8 cellular contexts compared by ENCODE assay signal in the genomic region with DNA sequence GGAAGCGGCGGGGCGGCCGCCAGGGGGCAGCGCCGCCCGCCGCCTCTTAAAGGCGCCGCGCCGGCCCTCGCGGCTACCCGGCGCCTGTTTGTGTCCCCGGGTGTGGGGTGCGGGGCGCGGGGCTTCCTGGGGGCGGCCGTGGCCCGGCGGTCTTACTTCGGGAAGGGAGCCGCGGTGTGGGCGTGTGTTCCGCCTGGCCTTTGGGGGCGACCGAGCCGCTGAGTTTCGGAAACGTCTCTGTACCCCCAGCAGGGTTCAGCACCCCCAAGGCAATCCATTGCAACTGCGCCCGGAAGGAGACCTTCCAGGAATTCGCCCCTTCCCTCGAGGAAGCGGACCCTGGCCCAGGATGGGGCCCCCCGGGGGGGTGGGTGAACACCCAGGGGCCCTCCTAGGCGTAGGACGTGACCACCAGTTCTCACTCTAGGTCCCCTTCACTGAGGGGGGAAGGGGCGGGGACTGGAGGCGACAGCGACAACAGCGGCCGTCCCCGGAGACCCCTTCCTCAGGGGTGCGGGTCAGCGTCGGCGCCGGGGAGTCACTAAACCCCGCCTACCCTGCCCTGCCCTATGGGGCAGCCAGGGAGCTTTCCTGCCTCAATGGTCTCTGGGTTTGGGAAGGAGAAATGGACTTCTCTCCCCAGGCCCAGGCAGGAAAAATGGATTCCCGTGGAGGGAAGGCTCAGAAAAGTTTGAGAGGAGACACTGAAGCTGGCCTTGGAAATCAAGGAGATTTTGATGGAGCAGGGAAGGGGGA. TPM values are rescaled to one million over a fixed set of nuclear protein-coding genes. Genes with fewer than 3 reads are reported as not detected.
DNase-seq lines count a peak whose midpoint lies in the region; ATAC-seq, FAIRE-seq and TF ChIP-seq lines count a peak whose summit lies in the region.

Gene ITPK1, minus strand, starts transcription at position 6 of the 756 bp plus-strand sequence. CDS start 762 bp downstream, outside the sequence.

- peaks cover 13% of the 10 kb centered on the region; the same call in 1 of the 3 replicates for H3K79me2 ChIP-seq in K562 (ENCODE audit: control insufficient read depth, insufficient read depth, low read length)

- BruUV-seq in K562 (replicated peaks; lab: Mats Ljungman, UMichigan), result TSS peak; percentile 83

- CTCF ChIA-PET in K562 (lab: Yijun Ruan, JAX; ENCODE audit: low intra/inter-chr PET ratio), result interaction anchor here (0.5 to 0.6 kb wide), 2 partner anchors 160 to 381 kb away, joined by 3 read pairs; no protein-coding TSS in a partner anchor

- TF ChIP-seq EP300 in K562 (IDR thresholded peaks at IDR 0.05; ENCODE audit: low read length), result no peak

- peak within 1 kb of the TSS; percentile 80 for H3K4me3 ChIP-seq in HL-60 (replicated peaks; ENCODE audit: insufficient read depth, low read length)
- peak within 1 kb of the TSS; percentile 66 for H3K4me3 ChIP-seq in K562
- peak within 1 kb of the TSS; percentile 92 for H3K4me3 ChIP-seq in iPS-15b (ENCODE audit: low read depth, low read length)
- peak within 1 kb of the TSS; percentile 70 for H3K4me3 ChIP-seq in skeletal muscle cell (ENCODE audit: low read depth, low read length)

- H3K27me3 ChIP-seq in HL-60 (ENCODE audit: insufficient read depth, poor library complexity, severe bottlenecking) (no peaks in the 10 kb centered on the region), K562 (ENCODE audit: control insufficient read depth in 2 of 2, insufficient read depth in 2 of 2, low read length in 2 of 2) (no peaks in the 10 kb centered on the region), iPS-15b (ENCODE audit: control insufficient read depth, insufficient read depth, low read length) (no peaks in the 10 kb centered on the region)

- peak within 1 kb of the TSS; percentile 93 for H2AFZ ChIP-seq in K562 (ENCODE audit: low read depth, low read length)

- peak; percentile 47; the same call in 1 of the 2 replicates for TF ChIP-seq POLR2A in K562 (conservative IDR thresholded peaks at IDR 0.05)

- H3K9me1 ChIP-seq in K562 (ENCODE audit: control insufficient read depth, insufficient read depth, low read length), result no peaks in the 10 kb centered on the region

- TF ChIP-seq CTCF in GM20000 (IDR thresholded peaks at IDR 0.05; ENCODE audit: extremely low read depth, missing control alignments), result peak; percentile 34
- TF ChIP-seq CTCF in HL-60 (IDR thresholded peaks at IDR 0.05; ENCODE audit: insufficient read depth, low read length), result no peak
- TF ChIP-seq CTCF in K562 (IDR thresholded peaks at IDR 0.05 in 2 of 3, conservative IDR thresholded peaks at IDR 0.05 in 1 of 3; ENCODE audit: insufficient read depth in 2 of 3, low read depth in 1 of 3, low read length in 3 of 3), result peak in 2 of 3 experiments; percentile 32 to 56; a peak in 2 of 6 replicates

- peak in 1 of 2 experiments; percentile 34; a peak in 2 of 4 replicates for TF ChIP-seq RAD21 in K562 (CRISPR knock-in tag; conservative IDR thresholded peaks at IDR 0.05 in 1 of 2, IDR thresholded peaks at IDR 0.05 in 1 of 2)

- H3K4me1 ChIP-seq in K562 (replicated peaks in 1 of 2; ENCODE audit: control insufficient read depth in 2 of 2, insufficient read depth in 2 of 2, low read length in 2 of 2), result peaks cover 21 to 29% of the 10 kb centered on the region in 2 experiments; a peak in 4 of 5 replicates
- H3K4me1 ChIP-seq in iPS-15b (ENCODE audit: control insufficient read depth, insufficient read depth, low read length), result peaks cover 15% of the 10 kb centered on the region

- FAIRE-seq in K562 (lab: Jason Lieb, UNC), result no peak

- peak within 1 kb of the TSS; percentile 86 to 91 for H3K9ac ChIP-seq in K562 (ENCODE audit: insufficient read depth in 1 of 2, low read depth in 2 of 2, low read length in 2 of 2)
- peak within 1 kb of the TSS; percentile 76 for H3K9ac ChIP-seq in iPS-15b (ENCODE audit: low read depth, low read length)

- H3K36me3 ChIP-seq in K562 (ENCODE audit: control insufficient read depth, insufficient read depth, low read length) (no peaks in the 10 kb centered on the region), iPS-15b (ENCODE audit: control insufficient read depth, insufficient read depth, low read length) (no peaks in the 10 kb centered on the region)

- intact Hi-C loops in T-helper 1 cell treated with Interleukin-12 subunit alpha and Interleukin-12 subunit beta and Interleukin-4 antibody, amounts not matched to agents 30 ng/mL and 1 ng/mL, for 36 hours (cut with micrococcal nuclease), result loop anchor here (1.0 to 10.0 kb wide), 4 partner anchors 69 to 1059 kb away; partner anchors contain the start of genes CPSF2, GOLGA5, LYSET and NDUFB1
- intact Hi-C loops in K562 (cut with micrococcal nuclease), result no loop called here

- POLR2A ChIA-PET in K562 (lab: Yijun Ruan, JAX), result interaction anchor here (0.9 kb wide), 1 partner anchor 103 kb away, joined by 5 read pairs; no protein-coding TSS in a partner anchor

- H3K4me2 ChIP-seq in K562 (ENCODE audit: insufficient read depth, low read length), result peak within 1 kb of the TSS; percentile 74

- H4K20me1 ChIP-seq in K562 (replicated peaks; ENCODE audit: control insufficient read depth, insufficient read depth, low read length), result no peaks in the 10 kb centered on the region

- 8% methylated on average over 2 of the region's 55 CpGs for WGBS in K562 (ENCODE audit: insufficient coverage, low coverage, missing lambda C conversion rate)

- peak; percentile 72 for ATAC-seq in K562

- H3K27ac ChIP-seq in HL-60 (replicated peaks) (peak within 1 kb of the TSS; percentile 88), K562 (ENCODE audit: extremely low read depth, low read depth, low read length) (peak within 1 kb of the TSS; percentile 90)

- DNase-seq in Daoy (ENCODE audit: low read depth) (no peak), GM20000 (ENCODE audit: low spot score) (peak; percentile 91), HL-60 (ENCODE audit: low read depth in 1 of 2, low spot score in 1 of 2) (peak; percentile 30 to 49), K562 (ENCODE audit: extremely low read depth in 1 of 4, low spot score in 3 of 4) (peak; percentile 55 to 72 (median 67)), skeletal muscle cell (ENCODE audit: low read depth) (no peak), cerebellar nuclear complex (lab: John Stamatoyannopoulos, UW) (no peak)

- in situ Hi-C loops in K562 (cut with MboI), result no loop called here

- H3K9me3 ChIP-seq in K562 (replicated peaks; ENCODE audit: control insufficient read depth, insufficient read depth, low read depth, low read length) (no peaks in the 10 kb centered on the region), iPS-15b (ENCODE audit: control insufficient read depth, insufficient read depth, low read length) (no peaks in the 10 kb centered on the region)

TF ChIP-seq in K562, 482 proteins besides CTCF, POLR2A, EP300 and RAD21 (continues in another document):
- no peak for TF ChIP-seq DNMT1 (IDR thresholded peaks at IDR 0.05)
- no peak for TF ChIP-seq ZNF354B (CRISPR knock-in tag; IDR thresholded peaks at IDR 0.05)
- TF ChIP-seq ZBTB7A (IDR thresholded peaks at IDR 0.05; ENCODE audit: borderline replicate concordance, control insufficient read depth, low read depth, low read length), result peak; percentile 75
- TF ChIP-seq FOXJ2 (tag; IDR thresholded peaks at IDR 0.05), result no peak
- no peak for TF ChIP-seq MTA1 (IDR thresholded peaks at IDR 0.05; ENCODE audit: borderline replicate concordance)
- no peak for TF ChIP-seq ZNF12 (CRISPR knock-in tag; IDR thresholded peaks at IDR 0.05)
- TF ChIP-seq TAF15 (IDR thresholded peaks at IDR 0.05; ENCODE audit: low read depth, low read length), result no peak
- TF ChIP-seq ZNF347 (CRISPR knock-in tag; IDR thresholded peaks at IDR 0.05; ENCODE audit: low read depth), result no peak
- TF ChIP-seq ZFX (CRISPR knock-in tag; IDR thresholded peaks at IDR 0.05), result peak; percentile 64
- no peak for TF ChIP-seq KLF1 (tag; IDR thresholded peaks at IDR 0.05)
- TF ChIP-seq KHSRP (IDR thresholded peaks at IDR 0.05), result no peak
- TF ChIP-seq, protein P1, sequence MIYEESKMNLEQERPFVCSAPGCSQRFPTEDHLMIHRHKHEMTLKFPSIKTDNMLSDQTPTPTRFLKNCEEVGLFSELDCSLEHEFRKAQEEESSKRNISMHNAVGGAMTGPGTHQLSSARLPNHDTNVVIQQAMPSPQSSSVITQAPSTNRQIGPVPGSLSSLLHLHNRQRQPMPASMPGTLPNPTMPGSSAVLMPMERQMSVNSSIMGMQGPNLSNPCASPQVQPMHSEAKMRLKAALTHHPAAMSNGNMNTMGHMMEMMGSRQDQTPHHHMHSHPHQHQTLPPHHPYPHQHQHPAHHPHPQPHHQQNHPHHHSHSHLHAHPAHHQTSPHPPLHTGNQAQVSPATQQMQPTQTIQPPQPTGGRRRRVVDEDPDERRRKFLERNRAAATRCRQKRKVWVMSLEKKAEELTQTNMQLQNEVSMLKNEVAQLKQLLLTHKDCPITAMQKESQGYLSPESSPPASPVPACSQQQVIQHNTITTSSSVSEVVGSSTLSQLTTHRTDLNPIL (CRISPR knock-in tag; IDR thresholded peaks at IDR 0.05), result no peak
- peak; percentile 28 for TF ChIP-seq PHF20 (IDR thresholded peaks at IDR 0.05; ENCODE audit: partially characterized antibody)

RNA-seq across cellular contexts. Expression of gene ITPK1, which starts in this region (rescaled TPM):
- total RNA-seq in Daoy (2014; rRNA removed; shearing (Covaris generic)), result 14.2 and 24.7 TPM in 2 replicates
- 68.4 and 74.0 TPM in 2 replicates for total RNA-seq in T-helper 1 cell treated with Interleukin-12 subunit alpha and Interleukin-12 subunit beta and Interleukin-4 antibody, amounts not matched to agents 30 ng/mL and 1 ng/mL, for 36 hours
- 21.8 and 42.6 TPM in 2 replicates for total RNA-seq in K562 (2011; cell fraction: chromatin; rRNA removed; ENCODE audit: low replicate concordance)
- total RNA-seq in K562 (2011; cell fraction: nucleolus; rRNA removed), result 17.2 and 21.1 TPM in 2 replicates
- total RNA-seq in K562 (2011; cell fraction: nucleoplasm; rRNA removed), result 16.6 and 19.4 TPM in 2 replicates
- total RNA-seq in K562 (2014; rRNA removed), result 17.3 and 23.0 TPM in 2 replicates
- 10.8 and 24.0 TPM in 2 replicates for total RNA-seq in K562 (2014; rRNA removed; fragmentation: Illumina TruSeq; extraction: Trizol)
- 22.6 and 26.8 TPM in 2 replicates for total RNA-seq in K562 (2015; rRNA removed; fragmentation: Illumina TruSeq; extraction: Trizol)
- 39.2 and 41.1 TPM in 2 replicates for total RNA-seq in K562 (2021)
- polyA plus RNA-seq in K562 (2011; rRNA removed), result 23.0 and 36.9 TPM in 2 replicates
- 40.7 and 44.0 TPM in 2 replicates for polyA plus RNA-seq in K562 (2011; cell fraction: cytosol; rRNA removed)
- 23.5 and 26.5 TPM in 2 replicates for polyA plus RNA-seq in K562 (2011; cell fraction: nucleus; rRNA removed)
- 38.5 and 49.5 TPM in 2 replicates for polyA plus RNA-seq in K562 (2012)
- 32.4 and 32.6 TPM in 2 replicates for polyA plus RNA-seq in K562 (2014; fragmentation: Illumina TruSeq; extraction: Trizol)
- polyA plus RNA-seq in K562 (2014; fragmentation: Nextera tagmentation; extraction: Ambion mirVana), result 1 to 10 TPM; 1.2 to 1.5 TPM
- polyA plus RNA-seq in K562 (2014; rRNA removed), result 22.4 and 28.7 TPM in 2 replicates
- 44.8 and 48.1 TPM in 2 replicates for polyA minus RNA-seq in K562 (2011; rRNA and poly(A)+ RNA removed)
- 34.7 and 38.7 TPM in 2 replicates for polyA minus RNA-seq in K562 (2011; cell fraction: cytosol; rRNA and poly(A)+ RNA removed)
- polyA minus RNA-seq in K562 (2011; cell fraction: nucleus; rRNA and poly(A)+ RNA removed), result 7.5 and 23.8 TPM in 2 replicates

Comparison
In these comparisons a context has a peak if more than half of its experiments do, and no peak if none do; other contexts are left out.
1. DNase-seq: peak in GM20000 (single experiment), HL-60 (2 of 2) and K562 (4 of 4); none in Daoy (single experiment), skeletal muscle cell (single experiment) and cerebellar nuclear complex (0 of 2).
2. Peak in every context shown above with its lines, with median percentiles within 50 percentile points of each other: H3K4me3 ChIP-seq.